ENCODE assay signal across 23 cellular contexts in the genomic region with DNA sequence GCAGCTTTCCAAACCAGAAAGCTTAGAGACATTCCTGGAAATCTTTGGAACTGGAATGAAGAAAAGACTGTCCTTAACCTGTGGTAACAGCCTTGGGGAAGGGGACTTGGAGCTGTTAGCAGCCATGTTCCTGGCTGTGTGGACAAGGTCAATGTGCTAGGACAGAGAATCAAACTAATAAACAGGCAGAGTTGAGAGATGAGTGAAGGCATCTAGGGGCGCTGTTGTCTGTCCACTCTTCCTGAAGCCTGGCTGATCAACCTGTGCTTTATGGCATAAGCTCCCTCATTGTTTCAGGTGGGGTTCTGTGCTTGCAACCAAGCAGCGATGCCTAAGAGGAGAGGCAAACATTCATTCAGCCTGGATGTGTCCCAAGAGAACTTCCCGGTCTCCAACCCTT. TPM values are rescaled to one million over a fixed set of nuclear protein-coding genes. Genes with fewer than 3 reads are reported as not detected.
"Had no signal": no experiment of that assay in that cellular context is flagged by ENCODE, and none has a peak within 500 bp of the region (broad histone marks: within the 10 kb centered on the region; RNA-seq: fewer than 3 reads in every experiment).

No MANE protein-coding gene starts in this region.

- H3K27ac Mint-ChIP-seq: dendritic cell treated with granulocyte-macrophage colony-stimulating factor and Interleukin-4, amounts not matched to agents 40 ng/mL and 50 ng/mL, for 4 days; effector memory CD8-positive, alpha-beta T cell had no signal

- H3K36me3 ChIP-seq: neutrophil, spleen, stomach had no signal

- H3K27me3 ChIP-seq: hepatocyte, neutrophil, spleen, stomach had no signal

- H3K9me3 ChIP-seq: neutrophil, psoas muscle had no signal

- H3K4me3 ChIP-seq: hepatocyte, lung, psoas muscle, spleen, stomach had no signal

- DNase-seq: effector memory CD8-positive, alpha-beta T cell; foreskin melanocyte; head of caudate nucleus; left colon; left ventricle myocardium superior; mesendoderm; naive thymus-derived CD8-positive, alpha-beta T cell; psoas muscle; retina; spleen; stimulated activated CD4-positive, alpha-beta T cell treated with anti-CD3 and anti-CD28 coated beads, Interleukin-15, amount 100 ng/mL, for 24 hours; stimulated activated CD4-positive, alpha-beta T cell treated with anti-CD3 and anti-CD28 coated beads, Interleukin-1b, Interleukin-23, amount 100 ng/mL, for 48 hours; stimulated activated CD4-positive, alpha-beta T cell treated with anti-CD3 and anti-CD28 coated beads, Interleukin-4, amount 100 ng/mL, for 24 hours; stimulated activated naive CD4-positive, alpha-beta T cell; stomach; substantia nigra had no signal

- H3K4me2 ChIP-seq: hepatocyte had no signal

- H2AFZ ChIP-seq: hepatocyte had no signal

- H3K27ac ChIP-seq: hepatocyte, neutrophil, psoas muscle, stomach had no signal

- ATAC-seq: effector memory CD8-positive, alpha-beta T cell; left colon; left ventricle myocardium superior; naive thymus-derived CD8-positive, alpha-beta T cell; psoas muscle; sciatic nerve had no signal

- H3K4me1 ChIP-seq: psoas muscle, stomach had no signal

- H3K9me3 Mint-ChIP-seq: dendritic cell treated with granulocyte-macrophage colony-stimulating factor and Interleukin-4, amounts not matched to agents 40 ng/mL and 50 ng/mL, for 4 days; effector memory CD8-positive, alpha-beta T cell; naive thymus-derived CD8-positive, alpha-beta T cell had no signal

- H3K4me3 Mint-ChIP-seq: dendritic cell treated with granulocyte-macrophage colony-stimulating factor and Interleukin-4, amounts not matched to agents 40 ng/mL and 50 ng/mL, for 4 days; effector memory CD8-positive, alpha-beta T cell; naive thymus-derived CD8-positive, alpha-beta T cell had no signal

- H3K36me3 Mint-ChIP-seq: naive thymus-derived CD8-positive, alpha-beta T cell had no signal

- H3K79me2 ChIP-seq: hepatocyte had no signal

- FAIRE-seq: colon, endothelial cell of umbilical vein had no signal

RNA-seq across cellular contexts. Expression of gene ZNF860, which starts 19.3 kb away (rescaled TPM):
- total RNA-seq: psoas muscle had no signal
- polyA plus RNA-seq: naive thymus-derived CD8-positive, alpha-beta T cell had no signal
